Comparison of ENCODE assay signal across 8 cellular contexts in genomic region chr17:81396722-81397313, GRCh38.
DNase-seq lines count a peak whose midpoint lies in the region; ATAC-seq lines count a peak whose summit lies in the region.

No MANE protein-coding gene starts in this region.

- H3K4me3 ChIP-seq in iPS-11a (ENCODE audit: low read depth, low read length) (peak overlapping the region; percentile 21), skin epidermis (peak overlapping the region; percentile 40 to 77 (median 53))

- no peak for ATAC-seq in GM21423 (IDR thresholded peaks at IDR 0.05; ENCODE audit: unreplicated experiment)

- DNase-seq in NCI-H2029 (lab: John Stamatoyannopoulos, UW) (peak; percentile 55), NCI-H2029 treated with DMSO at 0.1 percent for 48 hours (lab: John Stamatoyannopoulos, UW) (no peak), NCI-H748 treated with DMSO at 0.1 percent for 48 hours (lab: John Stamatoyannopoulos, UW) (peak; percentile 62), RKO (ENCODE audit: low spot score) (no peak)

- H3K27ac ChIP-seq in angular gyrus (ENCODE audit: low read depth, low read length): peak overlapping the region; percentile 70
- H3K27ac ChIP-seq in skin epidermis: peak overlapping the region; percentile 75 to 100 (median 96)

Comparison
In these comparisons a context has a peak if more than half of its experiments do, and no peak if none do; other contexts are left out.
1. DNase-seq: peak in NCI-H2029 (single experiment) and NCI-H748 treated with DMSO at 0.1 percent for 48 hours (single experiment); none in NCI-H2029 treated with DMSO at 0.1 percent for 48 hours (single experiment) and RKO (single experiment).